8 cellular contexts compared by ENCODE assay signal in genomic region chr12:55940065-55940732, GRCh38. TPM values are rescaled to one million over a fixed set of nuclear protein-coding genes. Genes with fewer than 3 reads are reported as not detected.
DNase-seq lines count a peak whose midpoint lies in the region; ATAC-seq and TF ChIP-seq lines count a peak whose summit lies in the region.

No MANE protein-coding gene starts in this region.

- peak overlapping the region; percentile 54 to 97 (median 89) for H3K27ac Mint-ChIP-seq in CD4-positive, CD25-positive, alpha-beta regulatory T cell

- peak; percentile 34 to 97 (median 91) for TF ChIP-seq CTCF in dorsolateral prefrontal cortex (IDR thresholded peaks at IDR 0.05 in 54 of 56, conservative IDR thresholded peaks at IDR 0.05 in 2 of 56; ENCODE audit: low read depth in 1 of 56, partially characterized antibody in 56 of 56)
- peak; percentile 94 for TF ChIP-seq CTCF in lower lobe of right lung (IDR thresholded peaks at IDR 0.05)

- DNase-seq in CD4-positive, CD25-positive, alpha-beta regulatory T cell, result peak; percentile 75 to 89 (median 87)
- DNase-seq in NCI-H526 (lab: John Stamatoyannopoulos, UW), result peak; percentile 67 to 91
- peak; percentile 84 for DNase-seq in activated CD4-positive, alpha-beta T cell treated with anti-CD3 and anti-CD28 coated beads, Interleukin-2, amount 50 U/mL, for 1 hour
- DNase-seq in dorsolateral prefrontal cortex, result peak; percentile 68 to 89 (median 86)
- DNase-seq in lower lobe of right lung, result peak; percentile 86
- DNase-seq in stimulated activated CD4-positive, alpha-beta T cell treated with anti-CD3 and anti-CD28 coated beads, TNF-alpha, amount 100 ng/mL, for 48 hours (ENCODE audit: low read depth in 3 of 3), result peak; percentile 68 to 76 (median 71)

- no peaks in the 10 kb centered on the region for H3K9me3 ChIP-seq in CD4-positive, CD25-positive, alpha-beta regulatory T cell (ENCODE audit: control insufficient read depth in 2 of 2, low read length in 2 of 2)
- H3K9me3 ChIP-seq in lower lobe of right lung, result no peaks in the 10 kb centered on the region

- H3K4me3 Mint-ChIP-seq in CD4-positive, CD25-positive, alpha-beta regulatory T cell, result peak overlapping the region; percentile 78 to 100 (median 86)

- H3K9me3 Mint-ChIP-seq in CD4-positive, CD25-positive, alpha-beta regulatory T cell, result no peaks in the 10 kb centered on the region

- H3K36me3 Mint-ChIP-seq in CD4-positive, CD25-positive, alpha-beta regulatory T cell, result peaks cover 85% of the 10 kb centered on the region

- H3K27me3 Mint-ChIP-seq in CD4-positive, CD25-positive, alpha-beta regulatory T cell, result no peaks in the 10 kb centered on the region

- peaks cover 6 to 97% (median 73%) of the 10 kb centered on the region in 4 donors for H3K4me1 Mint-ChIP-seq in CD4-positive, CD25-positive, alpha-beta regulatory T cell

- H3K4me1 ChIP-seq in CD4-positive, CD25-positive, alpha-beta regulatory T cell (ENCODE audit: control insufficient read depth, insufficient read depth, low read length, poor library complexity, severe bottlenecking), result peaks cover 63% of the 10 kb centered on the region
- peaks cover 13% of the 10 kb centered on the region for H3K4me1 ChIP-seq in lower lobe of right lung

- H3K36me3 ChIP-seq in CD4-positive, CD25-positive, alpha-beta regulatory T cell (ENCODE audit: control insufficient read depth, insufficient read depth, low read length), result peaks cover 93% of the 10 kb centered on the region
- H3K36me3 ChIP-seq in lower lobe of right lung, result peaks cover 59% of the 10 kb centered on the region

- H3K27me3 ChIP-seq in CD4-positive, CD25-positive, alpha-beta regulatory T cell (ENCODE audit: control insufficient read depth, insufficient read depth, low read length), result no peaks in the 10 kb centered on the region
- no peaks in the 10 kb centered on the region for H3K27me3 ChIP-seq in dorsolateral prefrontal cortex
- no peaks in the 10 kb centered on the region for H3K27me3 ChIP-seq in lower lobe of right lung (ENCODE audit: low read depth)

- peak overlapping the region; percentile 92 for H3K27ac ChIP-seq in CD4-positive, CD25-positive, alpha-beta regulatory T cell (ENCODE audit: insufficient read depth, low read length, poor library complexity, severe bottlenecking)
- H3K27ac ChIP-seq in dorsolateral prefrontal cortex (peak overlapping the region in 25 of 59 donors; percentile 3 to 71 (median 41)), lower lobe of right lung (peak overlapping the region; percentile 26)

- peak overlapping the region; percentile 13 for H3K4me3 ChIP-seq in CD4-positive, CD25-positive, alpha-beta regulatory T cell (ENCODE audit: low read depth, low read length)
- peak overlapping the region in 50 of 59 donors; percentile 0 to 54 (median 36) for H3K4me3 ChIP-seq in dorsolateral prefrontal cortex
- no peak overlapping the region for H3K4me3 ChIP-seq in lower lobe of right lung

- peak; percentile 88 to 91 for ATAC-seq in CD4-positive, CD25-positive, alpha-beta regulatory T cell (ENCODE audit: low read depth in 2 of 2)
- ATAC-seq in GM19372 (IDR thresholded peaks at IDR 0.05; ENCODE audit: low read depth, unreplicated experiment), result peak; percentile 98
- peak; percentile 82 for ATAC-seq in HG03469 (IDR thresholded peaks at IDR 0.05; ENCODE audit: unreplicated experiment)
- ATAC-seq in lower lobe of right lung, result peak; percentile 96 to 98

- intact Hi-C loops in dorsolateral prefrontal cortex (cut with DNase I), result loop anchor here in 1 of 2 donors (2.0 kb wide), 1 partner anchor 199 kb away; no protein-coding TSS in a partner anchor
- intact Hi-C loops in lower lobe of right lung (cut with DNase I), result no loop called here

RNA-seq across cellular contexts. Expression of gene DGKA, which starts 9.2 kb away (rescaled TPM):
- 1,086 TPM for total RNA-seq in CD4-positive, CD25-positive, alpha-beta regulatory T cell
- 100 to 1,000 TPM; 225 to 284 (median 253) TPM for polyA plus RNA-seq in CD4-positive, CD25-positive, alpha-beta regulatory T cell
- total RNA-seq in dorsolateral prefrontal cortex (10 to 100 TPM; 23.7 to 83.8 (median 48.3) TPM), lower lobe of right lung (35.3 TPM)

RNA-seq across cellular contexts. Expression of gene PYM1, which starts 12.5 kb away (rescaled TPM):
- 34.0 TPM for total RNA-seq in CD4-positive, CD25-positive, alpha-beta regulatory T cell
- polyA plus RNA-seq in CD4-positive, CD25-positive, alpha-beta regulatory T cell, result 100 to 1,000 TPM in 3 of 4 donors, 10 to 100 TPM in 1; 99.3 to 123 (median 114) TPM
- total RNA-seq in dorsolateral prefrontal cortex, result 10 to 100 TPM in 118 of 120 experiments, 1 to 10 TPM in 2; 9.6 to 27.3 (median 17.6) TPM
- total RNA-seq in lower lobe of right lung, result 28.9 TPM

RNA-seq across cellular contexts. Expression of gene PMEL, which starts 25.6 kb away (rescaled TPM):
- total RNA-seq in CD4-positive, CD25-positive, alpha-beta regulatory T cell, result 0.69 TPM
- under 1 TPM in 3 of 4 donors, not detected in 1; 0.52 to 0.86 (median 0.57) TPM for polyA plus RNA-seq in CD4-positive, CD25-positive, alpha-beta regulatory T cell
- 1 to 10 TPM in 5 of 120 experiments, under 1 TPM in 17, not detected in 98; 0.25 to 1.7 (median 0.76) TPM for total RNA-seq in dorsolateral prefrontal cortex
- total RNA-seq in lower lobe of right lung, result 1.2 TPM

RNA-seq across cellular contexts. Expression of gene CDK2, which starts 26.4 kb away (rescaled TPM):
- total RNA-seq in CD4-positive, CD25-positive, alpha-beta regulatory T cell, result 28.0 TPM
- 10 to 100 TPM in 2 of 4 donors, 1 to 10 TPM in 2; 8.4 to 12.6 (median 10.0) TPM for polyA plus RNA-seq in CD4-positive, CD25-positive, alpha-beta regulatory T cell
- 10 to 100 TPM in 16 of 120 experiments, 1 to 10 TPM in 104; 2.0 to 21.4 (median 6.5) TPM for total RNA-seq in dorsolateral prefrontal cortex
- total RNA-seq in lower lobe of right lung, result 22.2 TPM

RNA-seq across cellular contexts. Expression of gene RAB5B, which starts 33.7 kb away (rescaled TPM):
- total RNA-seq in CD4-positive, CD25-positive, alpha-beta regulatory T cell, result 60.8 TPM
- polyA plus RNA-seq in CD4-positive, CD25-positive, alpha-beta regulatory T cell, result 10 to 100 TPM; 66.8 to 73.4 (median 68.3) TPM
- total RNA-seq in dorsolateral prefrontal cortex (100 to 1,000 TPM; 148 to 223 (median 185) TPM), lower lobe of right lung (138 TPM)

Comparison
In these comparisons a context has a peak if more than half of its experiments do, and no peak if none do; other contexts are left out.
1. RNA of gene DGKA, which starts 9.2 kb away (total RNA-seq): 1,086 TPM in CD4-positive, CD25-positive, alpha-beta regulatory T cell (single experiment); 23.7 to 83.8 TPM in dorsolateral prefrontal cortex and 35.3 TPM in lower lobe of right lung (single experiment); every median in the first group is over 10 times any median in the second.
2. Peak in every context shown above with its lines, with median percentiles within 50 percentile points of each other: ATAC-seq and DNase-seq.